Comparison of ENCODE assay signal across 13 cellular contexts in the genomic region with DNA sequence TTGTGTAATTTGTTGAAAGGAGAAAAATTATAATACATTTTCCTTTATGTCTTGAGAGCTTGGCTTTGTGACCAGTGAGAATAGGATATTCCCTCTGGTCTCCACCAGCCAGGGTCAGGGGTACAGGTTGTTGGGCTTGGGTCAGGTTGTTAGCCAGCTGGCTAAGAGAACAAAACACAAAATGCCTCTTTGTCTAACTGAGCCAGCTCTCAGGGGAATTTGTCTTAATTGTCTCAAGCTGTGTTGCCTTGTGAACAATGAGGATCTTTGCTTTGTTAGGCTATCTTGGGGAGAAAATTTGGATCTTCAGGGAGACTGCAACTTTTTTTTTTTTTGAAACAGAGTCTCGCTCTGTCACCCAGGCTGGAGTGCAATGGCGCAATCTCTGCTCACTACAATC. TPM values are rescaled to one million over a fixed set of nuclear protein-coding genes. Genes with fewer than 3 reads are reported as not detected.
A peak's percentile ranks its signal among the peaks of the same experiment; 100 is the strongest.
DNase-seq lines count a peak whose midpoint lies in the region; ATAC-seq and TF ChIP-seq lines count a peak whose summit lies in the region.
"Had no signal": no experiment of that assay in that cellular context is flagged by ENCODE, and none has a peak within 500 bp of the region (broad histone marks: within the 10 kb centered on the region; RNA-seq: fewer than 3 reads in every experiment).

No MANE protein-coding gene starts in this region.

- no peaks in the 10 kb centered on the region for H3F3A ChIP-seq in GM23338 (replicated peaks; ENCODE audit: low read depth)

- no peak overlapping the region for H3K27ac Mint-ChIP-seq in GM23338
- H3K27ac Mint-ChIP-seq: CD8-positive, alpha-beta T cell had no signal

- H3K9me3 Mint-ChIP-seq in GM23338 = no peaks in the 10 kb centered on the region
- H3K9me3 Mint-ChIP-seq: CD8-positive, alpha-beta T cell had no signal

- H3K27ac ChIP-seq in GM23338 (ENCODE audit: low read depth) (no peak overlapping the region), coronary artery (no peak overlapping the region), OCI-LY7 (ENCODE audit: low read depth, low read length, poor library complexity, severe bottlenecking) (no peak overlapping the region)

- H3K4me3 Mint-ChIP-seq in GM23338 = no peak overlapping the region
- H3K4me3 Mint-ChIP-seq: CD8-positive, alpha-beta T cell; H9 had no signal

- TF ChIP-seq CTCF in AG10803 (conservative IDR thresholded peaks at IDR 0.05; ENCODE audit: low read length) = no peak
- TF ChIP-seq CTCF in GM23338 (conservative IDR thresholded peaks at IDR 0.05; ENCODE audit: low read depth in 2 of 2) = no peak
- no peak for TF ChIP-seq CTCF in coronary artery (IDR thresholded peaks at IDR 0.05)
- TF ChIP-seq CTCF in OCI-LY7 (conservative IDR thresholded peaks at IDR 0.05; ENCODE audit: low read length) = no peak

- H3K4me3 ChIP-seq in AG10803 (ENCODE audit: low read length) = no peak overlapping the region
- H3K4me3 ChIP-seq in GM23338 = no peak overlapping the region
- no peak overlapping the region for H3K4me3 ChIP-seq in coronary artery
- no peak overlapping the region for H3K4me3 ChIP-seq in OCI-LY7 (ENCODE audit: low read depth, low read length, poor library complexity, severe bottlenecking)

- H3K9me3 ChIP-seq in OCI-LY7 (ENCODE audit: low read length) = no peaks in the 10 kb centered on the region
- H3K9me3 ChIP-seq: BE2C had no signal

- POLR2A ChIA-PET in OCI-LY7 (lab: Charles Lee) = no interaction called here

- H3K36me3 ChIP-seq in GM23338 (ENCODE audit: insufficient read depth) = no peaks in the 10 kb centered on the region
- H3K36me3 ChIP-seq in OCI-LY7 (ENCODE audit: insufficient read depth, low read length) = no peaks in the 10 kb centered on the region
- H3K36me3 ChIP-seq: BE2C had no signal

- BruUV-seq in OCI-LY7 (replicated peaks; lab: Mats Ljungman, UMichigan) = no TSS peak

- H3K4me2 ChIP-seq in GM23338 (no peak overlapping the region), OCI-LY7 (ENCODE audit: low read length) (no peak overlapping the region)

- peak; percentile 73 for ATAC-seq in GM23338
- ATAC-seq: CD8-positive, alpha-beta T cell had no signal

- H2AFZ ChIP-seq in GM23338 = peak overlapping the region; percentile 15; the same call in 1 of the 2 replicates
- H2AFZ ChIP-seq in OCI-LY7 (ENCODE audit: low read length) = no peak overlapping the region

- H3K27me3 Mint-ChIP-seq in GM23338 (ENCODE audit: insufficient read depth, low read depth, poor library complexity) = no peaks in the 10 kb centered on the region

- H3K4me1 ChIP-seq in GM23338 (ENCODE audit: insufficient read depth) (no peaks in the 10 kb centered on the region), OCI-LY7 (ENCODE audit: insufficient read depth, low read length, poor library complexity, severe bottlenecking) (no peaks in the 10 kb centered on the region)

- CTCF ChIA-PET in OCI-LY7 (lab: Charles Lee; ENCODE audit: unreplicated experiment) = no interaction called here

- H3K36me3 Mint-ChIP-seq in GM23338 (ENCODE audit: low read depth) = no peaks in the 10 kb centered on the region
- H3K36me3 Mint-ChIP-seq: CD8-positive, alpha-beta T cell had no signal

- H3K9me2 ChIP-seq in GM23338 (ENCODE audit: insufficient read depth) (no peaks in the 10 kb centered on the region), OCI-LY7 (ENCODE audit: insufficient read depth, low read length) (no peaks in the 10 kb centered on the region)

- H4K20me1 ChIP-seq in GM23338 (replicated peaks; ENCODE audit: insufficient read depth) (no peaks in the 10 kb centered on the region), OCI-LY7 (ENCODE audit: insufficient read depth, low read length) (no peaks in the 10 kb centered on the region)

- peak; percentile 37 for DNase-seq in AG10803 (ENCODE audit: low read depth)
- peak; percentile 32 for DNase-seq in GM23338 (ENCODE audit: low spot score)
- peak; percentile 8 for DNase-seq in coronary artery (ENCODE audit: low spot score)
- DNase-seq in iPS-NIHi11 (ENCODE audit: low spot score) = peak; percentile 17
- DNase-seq in RPMI8226 = no peak
- no peak for DNase-seq in mucosa of gallbladder (ENCODE audit: low spot score)
- DNase-seq in OCI-LY7 (ENCODE audit: low spot score) = no peak
- DNase-seq: BE2C; CD8-positive, alpha-beta T cell; H9; NCI-H2029; NCI-H345; SIG-M5 had no signal

- intact Hi-C loops in OCI-LY7 (cut with micrococcal nuclease; ENCODE audit: unreplicated experiment) = loop anchor here (10.0 kb wide), 1 partner anchor 408 kb away; no protein-coding TSS in a partner anchor

- no peaks in the 10 kb centered on the region for H3K4me1 Mint-ChIP-seq in GM23338

- H3K27me3 ChIP-seq in GM23338 (ENCODE audit: insufficient read depth) = no peaks in the 10 kb centered on the region

- H3K79me2 ChIP-seq in GM23338 (replicated peaks; ENCODE audit: insufficient read depth) (no peaks in the 10 kb centered on the region), OCI-LY7 (ENCODE audit: insufficient read depth, low read depth, low read length) (no peaks in the 10 kb centered on the region)

TF ChIP-seq in GM23338, 12 proteins besides CTCF, POLR2A, EP300 and RAD21 (continues in another document):
- TF ChIP-seq STAT1 (IDR thresholded peaks at IDR 0.05; ENCODE audit: unreplicated experiment) = no peak
- TF ChIP-seq ZNF331 (CRISPR knock-in tag; IDR thresholded peaks at IDR 0.05; ENCODE audit: low read depth) = no peak
- TF ChIP-seq, protein P1, sequence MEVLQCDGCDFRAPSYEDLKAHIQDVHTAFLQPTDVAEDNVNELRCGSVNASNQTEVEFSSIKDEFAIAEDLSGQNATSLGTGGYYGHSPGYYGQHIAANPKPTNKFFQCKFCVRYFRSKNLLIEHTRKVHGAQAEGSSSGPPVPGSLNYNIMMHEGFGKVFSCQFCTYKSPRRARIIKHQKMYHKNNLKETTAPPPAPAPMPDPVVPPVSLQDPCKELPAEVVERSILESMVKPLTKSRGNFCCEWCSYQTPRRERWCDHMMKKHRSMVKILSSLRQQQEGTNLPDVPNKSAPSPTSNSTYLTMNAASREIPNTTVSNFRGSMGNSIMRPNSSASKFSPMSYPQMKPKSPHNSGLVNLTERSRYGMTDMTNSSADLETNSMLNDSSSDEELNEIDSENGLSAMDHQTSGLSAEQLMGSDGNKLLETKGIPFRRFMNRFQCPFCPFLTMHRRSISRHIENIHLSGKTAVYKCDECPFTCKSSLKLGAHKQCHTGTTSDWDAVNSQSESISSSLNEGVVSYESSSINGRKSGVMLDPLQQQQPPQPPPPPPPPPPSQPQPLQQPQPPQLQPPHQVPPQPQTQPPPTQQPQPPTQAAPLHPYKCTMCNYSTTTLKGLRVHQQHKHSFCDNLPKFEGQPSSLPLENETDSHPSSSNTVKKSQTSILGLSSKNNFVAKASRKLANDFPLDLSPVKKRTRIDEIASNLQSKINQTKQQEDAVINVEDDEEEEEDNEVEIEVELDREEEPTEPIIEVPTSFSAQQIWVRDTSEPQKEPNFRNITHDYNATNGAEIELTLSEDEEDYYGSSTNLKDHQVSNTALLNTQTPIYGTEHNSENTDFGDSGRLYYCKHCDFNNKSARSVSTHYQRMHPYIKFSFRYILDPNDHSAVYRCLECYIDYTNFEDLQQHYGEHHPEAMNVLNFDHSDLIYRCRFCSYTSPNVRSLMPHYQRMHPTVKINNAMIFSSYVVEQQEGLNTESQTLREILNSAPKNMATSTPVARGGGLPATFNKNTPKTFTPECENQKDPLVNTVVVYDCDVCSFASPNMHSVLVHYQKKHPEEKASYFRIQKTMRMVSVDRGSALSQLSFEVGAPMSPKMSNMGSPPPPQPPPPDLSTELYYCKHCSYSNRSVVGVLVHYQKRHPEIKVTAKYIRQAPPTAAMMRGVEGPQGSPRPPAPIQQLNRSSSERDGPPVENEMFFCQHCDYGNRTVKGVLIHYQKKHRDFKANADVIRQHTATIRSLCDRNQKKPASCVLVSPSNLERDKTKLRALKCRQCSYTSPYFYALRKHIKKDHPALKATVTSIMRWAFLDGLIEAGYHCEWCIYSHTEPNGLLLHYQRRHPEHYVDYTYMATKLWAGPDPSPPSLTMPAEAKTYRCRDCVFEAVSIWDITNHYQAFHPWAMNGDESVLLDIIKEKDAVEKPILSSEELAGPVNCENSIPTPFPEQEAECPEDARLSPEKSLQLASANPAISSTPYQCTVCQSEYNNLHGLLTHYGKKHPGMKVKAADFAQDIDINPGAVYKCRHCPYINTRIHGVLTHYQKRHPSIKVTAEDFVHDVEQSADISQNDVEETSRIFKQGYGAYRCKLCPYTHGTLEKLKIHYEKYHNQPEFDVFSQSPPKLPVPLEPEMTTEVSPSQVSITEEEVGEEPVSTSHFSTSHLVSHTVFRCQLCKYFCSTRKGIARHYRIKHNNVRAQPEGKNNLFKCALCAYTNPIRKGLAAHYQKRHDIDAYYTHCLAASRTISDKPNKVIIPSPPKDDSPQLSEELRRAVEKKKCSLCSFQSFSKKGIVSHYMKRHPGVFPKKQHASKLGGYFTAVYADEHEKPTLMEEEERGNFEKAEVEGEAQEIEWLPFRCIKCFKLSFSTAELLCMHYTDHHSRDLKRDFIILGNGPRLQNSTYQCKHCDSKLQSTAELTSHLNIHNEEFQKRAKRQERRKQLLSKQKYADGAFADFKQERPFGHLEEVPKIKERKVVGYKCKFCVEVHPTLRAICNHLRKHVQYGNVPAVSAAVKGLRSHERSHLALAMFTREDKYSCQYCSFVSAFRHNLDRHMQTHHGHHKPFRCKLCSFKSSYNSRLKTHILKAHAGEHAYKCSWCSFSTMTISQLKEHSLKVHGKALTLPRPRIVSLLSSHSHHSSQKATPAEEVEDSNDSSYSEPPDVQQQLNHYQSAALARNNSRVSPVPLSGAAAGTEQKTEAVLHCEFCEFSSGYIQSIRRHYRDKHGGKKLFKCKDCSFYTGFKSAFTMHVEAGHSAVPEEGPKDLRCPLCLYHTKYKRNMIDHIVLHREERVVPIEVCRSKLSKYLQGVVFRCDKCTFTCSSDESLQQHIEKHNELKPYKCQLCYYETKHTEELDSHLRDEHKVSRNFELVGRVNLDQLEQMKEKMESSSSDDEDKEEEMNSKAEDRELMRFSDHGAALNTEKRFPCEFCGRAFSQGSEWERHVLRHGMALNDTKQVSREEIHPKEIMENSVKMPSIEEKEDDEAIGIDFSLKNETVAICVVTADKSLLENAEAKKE (CRISPR knock-in tag; IDR thresholded peaks at IDR 0.05) = no peak
- no peak for TF ChIP-seq CREB1 (CRISPR knock-in tag; IDR thresholded peaks at IDR 0.05; ENCODE audit: low read depth)
- no peak for TF ChIP-seq ZNF114 (CRISPR knock-in tag; IDR thresholded peaks at IDR 0.05)
- no peak for TF ChIP-seq POLR2AphosphoS5 (IDR thresholded peaks at IDR 0.05; ENCODE audit: low read depth)
- no peak for TF ChIP-seq JUNB (IDR thresholded peaks at IDR 0.05; ENCODE audit: unreplicated experiment)

RNA-seq across cellular contexts. Expression of gene GK5, which starts 17.7 kb away (rescaled TPM):
- 10.5 and 19.5 TPM in 2 replicates for total RNA-seq in GM23338 (2014; rRNA removed; shearing (Covaris generic))
- polyA plus RNA-seq in GM23338 (2016; fragmentation: Nextera tagmentation; extraction: Ambion mirVana) = 3.9 and 5.3 TPM in 2 replicates
- total RNA-seq in mucosa of gallbladder (25.2 TPM), OCI-LY7 (2022) (23.1 and 26.8 TPM in 2 replicates)
- 12.7 and 27.4 TPM in 2 replicates for total RNA-seq in OCI-LY7 (2014; rRNA removed; shearing (Covaris generic))

Comparison
In these comparisons a context has a peak if more than half of its experiments do, and no peak if none do; other contexts are left out.
1. DNase-seq: peak in AG10803 (single experiment), GM23338 (single experiment), coronary artery (single experiment) and iPS-NIHi11 (single experiment); none in RPMI8226 (single experiment), mucosa of gallbladder (single experiment) and OCI-LY7 (single experiment).